Comparison of ENCODE assay signal across 22 cellular contexts in genomic region chr2:495745-496275, GRCh38.
DNase-seq lines count a peak whose midpoint lies in the region; ATAC-seq, FAIRE-seq and TF ChIP-seq lines count a peak whose summit lies in the region.
"Had no signal": no experiment of that assay in that cellular context is flagged by ENCODE, and none has a peak within 500 bp of the region (broad histone marks: within the 10 kb centered on the region; RNA-seq: fewer than 3 reads in every experiment).

No MANE protein-coding gene starts in this region.

- no peak overlapping the region for H3K27ac Mint-ChIP-seq in H9
- H3K27ac Mint-ChIP-seq: B cell; CD4-positive, alpha-beta T cell; CD8-positive, alpha-beta T cell had no signal

- H3K56ac ChIP-seq in H9 (ENCODE audit: insufficient read length, low read depth, low read length) = no peak overlapping the region

- no peak overlapping the region for H2BK20ac ChIP-seq in H9 (ENCODE audit: low read depth, low read length, poor library complexity, severe bottlenecking)

- no peaks in the 10 kb centered on the region for H3K79me1 ChIP-seq in H9 (ENCODE audit: insufficient read depth, low read depth, low read length, poor library complexity, severe bottlenecking)

- no peaks in the 10 kb centered on the region for H3K79me2 ChIP-seq in H9 (ENCODE audit: insufficient read depth, low read length)
- no peaks in the 10 kb centered on the region for H3K79me2 ChIP-seq in HepG2 (ENCODE audit: insufficient read depth, low read length)
- no peaks in the 10 kb centered on the region for H3K79me2 ChIP-seq in osteoblast (ENCODE audit: insufficient read depth, low read length)

- no peak overlapping the region for H3K14ac ChIP-seq in H9 (ENCODE audit: insufficient read depth, low read length)

- H3K9me3 ChIP-seq in BLaER1 (peaks cover 4% of the 10 kb centered on the region; the same call in 1 of the 2 replicates), H9 (ENCODE audit: control insufficient read depth, low read depth, low read length) (no peaks in the 10 kb centered on the region), HepG2 (ENCODE audit: low read length) (no peaks in the 10 kb centered on the region), osteoblast (ENCODE audit: low read depth, low read length) (peaks cover 3% of the 10 kb centered on the region)
- H3K9me3 ChIP-seq: A549, Caco-2 had no signal

- no peak for FAIRE-seq in HepG2 (lab: Jason Lieb, UNC)
- FAIRE-seq: A549, D721Med, G401.6, GM12891 had no signal

- no peaks in the 10 kb centered on the region for H3K27me3 ChIP-seq in BLaER1
- no peaks in the 10 kb centered on the region for H3K27me3 ChIP-seq in H9 (ENCODE audit: insufficient read depth, low read length)
- H3K27me3 ChIP-seq in HepG2 (ENCODE audit: control insufficient read depth in 1 of 2, insufficient read depth in 2 of 2, low read length in 2 of 2) = peaks cover 4 to 40% of the 10 kb centered on the region in 2 experiments; a peak in 4 of 5 replicates
- H3K27me3 ChIP-seq in osteoblast (ENCODE audit: insufficient read depth, low read length) = no peaks in the 10 kb centered on the region

- peaks cover 32% of the 10 kb centered on the region for H3K27me3 Mint-ChIP-seq in H9 (ENCODE audit: low read depth)

- H2AFZ ChIP-seq in H9 (ENCODE audit: low read length) (no peak overlapping the region), HepG2 (ENCODE audit: low read length) (no peak overlapping the region), osteoblast (ENCODE audit: low read length) (no peak overlapping the region)

- H2BK15ac ChIP-seq in H9 (ENCODE audit: low read depth, low read length) = no peak overlapping the region

- H3K4me1 ChIP-seq in BLaER1 = peaks cover 29% of the 10 kb centered on the region
- H3K4me1 ChIP-seq in H9 (ENCODE audit: insufficient read depth, low read length) = no peaks in the 10 kb centered on the region
- H3K4me1 ChIP-seq in HepG2 (ENCODE audit: insufficient read depth, low read length) = no peaks in the 10 kb centered on the region
- H3K4me1 ChIP-seq in osteoblast (ENCODE audit: insufficient read depth, low read length) = no peaks in the 10 kb centered on the region
- H3K4me1 ChIP-seq: A549, Caco-2 had no signal

- no peaks in the 10 kb centered on the region for H3K23me2 ChIP-seq in H9 (ENCODE audit: insufficient read length, low read depth, low read length, poor library complexity, severe bottlenecking)

- H3K4me3 Mint-ChIP-seq in H9 = no peak overlapping the region
- H3K4me3 Mint-ChIP-seq: B cell; CD4-positive, alpha-beta T cell; CD8-positive, alpha-beta T cell had no signal

- no peak overlapping the region for H3K23ac ChIP-seq in H9 (ENCODE audit: insufficient read length, low read depth, low read length)

- H2AK5ac ChIP-seq in H9 (ENCODE audit: insufficient read length, low read length) = no peak overlapping the region

- H3K4me1 Mint-ChIP-seq in H9 = peaks cover 3 to 8% of the 10 kb centered on the region in 2 experiments; a peak in 3 of 4 replicates
- H3K4me1 Mint-ChIP-seq: B cell had no signal

- no peak overlapping the region for H3T11ph ChIP-seq in H9 (ENCODE audit: low read length)

- POLR2A ChIA-PET in HepG2 (lab: Yijun Ruan, JAX) = no interaction called here

- ATAC-seq in HepG2 (0 out of 3 replicates have a peak, but pooled peaks have one; percentile 23), GM18520 (IDR thresholded peaks at IDR 0.05; ENCODE audit: unreplicated experiment) (no peak), GM21786 (IDR thresholded peaks at IDR 0.05; ENCODE audit: unreplicated experiment) (no peak)
- ATAC-seq: A549; CD8-positive, alpha-beta T cell had no signal

- no peak overlapping the region for H4K91ac ChIP-seq in H9 (ENCODE audit: insufficient read length, low read depth, low read length)

- no peaks in the 10 kb centered on the region for H3K36me3 Mint-ChIP-seq in H9 (ENCODE audit: insufficient read depth in 1 of 3, low read depth in 3 of 3)
- H3K36me3 Mint-ChIP-seq: CD8-positive, alpha-beta T cell had no signal

- TF ChIP-seq POLR2A in HepG2 (IDR thresholded peaks at IDR 0.05; ENCODE audit: insufficient read depth in 1 of 2, low read depth in 2 of 2, low read length in 2 of 2) = no peak

- H4K8ac ChIP-seq in H9 (replicated peaks; ENCODE audit: insufficient read length, low read depth, low read length) = no peak overlapping the region

- WGBS in H9 (ENCODE audit: extremely low coverage, insufficient read length, low lambda C conversion rate) = no CpG with 5 or more reads among the region's 25 CpGs
- WGBS in HepG2 (ENCODE audit: low lambda C conversion rate) = 40% methylated on average over 25 of the region's 25 CpGs

- intact Hi-C loops in HepG2 (cut with micrococcal nuclease; ENCODE audit: unreplicated experiment) = no loop called here

- H3K4ac ChIP-seq in H9 (ENCODE audit: low read depth, low read length) = no peak overlapping the region

- H4K5ac ChIP-seq in H9 (ENCODE audit: insufficient read length, low read depth, low read length) = no peak overlapping the region

- H4K20me1 ChIP-seq in BLaER1 (no peaks in the 10 kb centered on the region), H9 (ENCODE audit: control insufficient read depth, insufficient read depth, insufficient read length) (no peaks in the 10 kb centered on the region), HepG2 (ENCODE audit: insufficient read depth, low read length) (no peaks in the 10 kb centered on the region), osteoblast (ENCODE audit: insufficient read depth, low read length) (no peaks in the 10 kb centered on the region)

- H2BK5ac ChIP-seq in H9 (ENCODE audit: insufficient read length, low read length) = no peak overlapping the region

- no peak overlapping the region for H3K9ac ChIP-seq in BLaER1
- no peak overlapping the region for H3K9ac ChIP-seq in H9 (ENCODE audit: extremely low read depth, insufficient read length, low read length)
- H3K9ac ChIP-seq in HepG2 (ENCODE audit: insufficient read depth, low read depth, low read length) = no peak overlapping the region

- H3K27ac ChIP-seq in BLaER1 (0 out of 2 replicates have a peak overlapping the region, but pooled peaks have one; percentile 46), H9 (ENCODE audit: insufficient read length, low read depth, low read length) (no peak overlapping the region), HepG2 (ENCODE audit: extremely low read length, insufficient read depth, low read length) (no peak overlapping the region), osteoblast (ENCODE audit: low read depth, low read length) (no peak overlapping the region)
- H3K27ac ChIP-seq: 22Rv1, A549, C4-2B had no signal

- CTCF ChIA-PET in HepG2 (lab: Yijun Ruan, JAX; ENCODE audit: low intra/inter-chr PET ratio, low total read pairs) = no interaction called here

- no peak for TF ChIP-seq RAD21 in HepG2 (CRISPR knock-in tag; IDR thresholded peaks at IDR 0.05)

- no peak for DNase-seq in H9
- no peak for DNase-seq in HepG2 (ENCODE audit: low spot score)
- DNase-seq in osteoblast (ENCODE audit: insufficient read length, low spot score, missing footprints) = peak; percentile 51
- no peak for DNase-seq in SIG-M5 (lab: John Stamatoyannopoulos, UW)
- no peak for DNase-seq in activated T-cell treated with anti-CD3 and anti-CD28 coated beads, Interleukin-2, amount 50 U/mL, for 48 hours
- DNase-seq: AML-193; Caco-2; Calu3; CD4-positive, alpha-beta T cell; CD8-positive, alpha-beta T cell; DMS79 treated with DMSO at 0.1 percent for 48 hours; GF-D8 had no signal

- no peak overlapping the region for H2BK120ac ChIP-seq in H9 (ENCODE audit: low read depth, low read length, poor library complexity, severe bottlenecking)

- H3K4me2 ChIP-seq in BLaER1 = peak overlapping the region; percentile 59
- no peak overlapping the region for H3K4me2 ChIP-seq in H9 (ENCODE audit: insufficient read depth, insufficient read length, low read length)
- no peak overlapping the region for H3K4me2 ChIP-seq in HepG2 (ENCODE audit: low read depth, low read length)
- no peak overlapping the region for H3K4me2 ChIP-seq in osteoblast (ENCODE audit: insufficient read depth, low read length)
- H3K4me2 ChIP-seq: A549 had no signal

- TF ChIP-seq CTCF in H9 (conservative IDR thresholded peaks at IDR 0.05) (no peak), HepG2 (CRISPR knock-in tag; IDR thresholded peaks at IDR 0.05) (no peak), osteoblast (IDR thresholded peaks at IDR 0.05; ENCODE audit: extremely low read depth, low read depth, low read length) (no peak)

- H3K36me3 ChIP-seq in BLaER1 (no peaks in the 10 kb centered on the region), HepG2 (replicated peaks in 1 of 2; ENCODE audit: control insufficient read depth in 1 of 2, insufficient read depth in 2 of 2, low read length in 2 of 2) (no peaks in the 10 kb centered on the region), osteoblast (ENCODE audit: insufficient read depth, low read length) (no peaks in the 10 kb centered on the region)

- H3K9me3 Mint-ChIP-seq in H9 = no peaks in the 10 kb centered on the region
- H3K9me3 Mint-ChIP-seq: CD4-positive, alpha-beta T cell; CD8-positive, alpha-beta T cell had no signal

- H2BK12ac ChIP-seq in H9 (ENCODE audit: insufficient read length, low read depth, low read length) = no peak overlapping the region

- in situ Hi-C loops in HepG2 (cut with HindIII; ENCODE audit: extremely low pct_ligation_motif_present, low pct_unique_long_range_greater_than_20kb) = no loop called here

- no peak for TF ChIP-seq EP300 in HepG2 (IDR thresholded peaks at IDR 0.05; ENCODE audit: low read depth in 2 of 2, low read length in 2 of 2)
- no peak for TF ChIP-seq EP300 in HepG2 (CRISPR knock-in tag; IDR thresholded peaks at IDR 0.05; ENCODE audit: borderline replicate concordance)

- H3K18ac ChIP-seq in H9 (ENCODE audit: insufficient read length, low read depth, low read length) = peak overlapping the region; percentile 12

- H3K4me3 ChIP-seq in BLaER1 (no peak overlapping the region), HepG2 (replicated peaks in 1 of 3; ENCODE audit: insufficient read depth in 1 of 3, low read depth in 2 of 3, low read length in 3 of 3) (no peak overlapping the region), osteoblast (ENCODE audit: insufficient read depth, low read length) (no peak overlapping the region)
- H3K4me3 ChIP-seq: A549 had no signal

- no TSS peak for BruUV-seq in HepG2 (replicated peaks; lab: Mats Ljungman, UMichigan)

TF ChIP-seq in HepG2, 621 proteins besides CTCF, POLR2A, EP300 and RAD21 (continues in another document):
- TF ChIP-seq ZFYVE20 (CRISPR knock-in tag; IDR thresholded peaks at IDR 0.05; ENCODE audit: borderline replicate concordance, low read depth) (no peak), GATAD2A (CRISPR knock-in tag; IDR thresholded peaks at IDR 0.05) (no peak), FOXO1 (CRISPR knock-in tag; IDR thresholded peaks at IDR 0.05) (no peak)
